In the genomic region with DNA sequence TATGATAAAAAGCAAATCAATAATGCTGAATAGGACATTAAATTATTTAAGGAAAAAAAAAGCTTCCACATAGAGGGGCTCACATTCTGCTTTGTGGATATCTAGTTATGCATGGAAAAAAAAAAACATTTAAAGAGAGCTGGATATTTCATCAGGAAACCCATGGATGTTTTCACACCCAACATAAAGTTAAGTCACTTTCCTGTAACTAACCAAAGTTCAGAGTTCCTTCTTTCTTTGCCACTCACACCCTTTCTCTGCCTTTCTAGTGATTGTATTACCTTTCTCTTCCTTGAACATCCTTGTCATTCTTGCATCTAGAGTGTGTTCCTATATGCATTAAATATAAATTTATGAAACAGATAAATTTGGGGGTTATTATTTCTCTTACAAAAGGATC, we compare ENCODE assay signal across 21 cellular contexts.
"Had no signal": no experiment of that assay in that cellular context is flagged by ENCODE, and none has a peak within 500 bp of the region (broad histone marks: within the 10 kb centered on the region; RNA-seq: fewer than 3 reads in every experiment).

No MANE protein-coding gene starts in this region.

- H2AFZ ChIP-seq: hepatocyte had no signal

- H3K4me1 ChIP-seq: colonic mucosa, foreskin keratinocyte, lower lobe of right lung had no signal

- H3K36me3 ChIP-seq: colonic mucosa had no signal

- DNase-seq: colonic mucosa; cortex of kidney; effector CD8-positive, alpha-beta T cell; effector memory CD8-positive, alpha-beta T cell; endodermal cell; foreskin keratinocyte; heart left ventricle; hypothalamus; immature natural killer cell; islet precursor cell; kidney; kidney glomerular epithelial cell; left lung; left ventricle myocardium superior; lower lobe of right lung; mesenchymal stem cell had no signal

- H3K4me2 ChIP-seq: hepatocyte had no signal

- H3K4me3 ChIP-seq: colonic mucosa, esophagus muscularis mucosa, gastroesophageal sphincter, heart left ventricle, hepatocyte, left lung, lower lobe of right lung had no signal

- H3K79me2 ChIP-seq: hepatocyte had no signal

- H3K27ac ChIP-seq: colonic mucosa, esophagus muscularis mucosa, foreskin keratinocyte, gastroesophageal sphincter, heart left ventricle, hepatocyte, left lung, lower lobe of right lung had no signal

- H3K27me3 ChIP-seq: colonic mucosa, esophagus muscularis mucosa, gastroesophageal sphincter, heart left ventricle, hepatocyte, left lung had no signal

- ATAC-seq: effector memory CD8-positive, alpha-beta T cell; foreskin keratinocyte; gastroesophageal sphincter; heart left ventricle; left lung; left ventricle myocardium superior; lower lobe of right lung had no signal

- FAIRE-seq: endometrium, frontal cortex, kidney had no signal

- H3K9me3 ChIP-seq: colonic mucosa, esophagus muscularis mucosa, gastroesophageal sphincter, heart left ventricle, left lung, lower lobe of right lung had no signal
